Comparison of ENCODE assay signal across 8 cellular contexts in genomic region chr20:32108814-32109391, GRCh38. TPM values are rescaled to one million over a fixed set of nuclear protein-coding genes. Genes with fewer than 3 reads are reported as not detected.
A peak's percentile ranks its signal among the peaks of the same experiment; 100 is the strongest.
DNase-seq lines count a peak whose midpoint lies in the region; ATAC-seq and TF ChIP-seq lines count a peak whose summit lies in the region.

No MANE protein-coding gene starts in this region.

- peak overlapping the region; percentile 99 for H3K4me2 ChIP-seq in smooth muscle cell

- no peak overlapping the region for H3K9ac ChIP-seq in smooth muscle cell (ENCODE audit: low read depth)

- peak overlapping the region; percentile 99 for H3K4me3 ChIP-seq in HFF-Myc (replicated peaks; ENCODE audit: low read depth, low read length)
- peak overlapping the region; percentile 78 for H3K4me3 ChIP-seq in smooth muscle cell

- H3K27ac Mint-ChIP-seq in T-helper 17 cell (peak overlapping the region; percentile 100), glutamatergic neuron (ENCODE audit: unreplicated experiment) (peak overlapping the region; percentile 100)

- no peaks in the 10 kb centered on the region for H3K36me3 ChIP-seq in smooth muscle cell (ENCODE audit: low read depth)

- peaks cover 13% of the 10 kb centered on the region for H3K9me3 Mint-ChIP-seq in glutamatergic neuron (ENCODE audit: unreplicated experiment)

- H3K9me3 ChIP-seq in T-helper 17 cell (ENCODE audit: control insufficient read depth, low read length, poor library complexity, severe bottlenecking) (no peaks in the 10 kb centered on the region), smooth muscle cell (replicated peaks; ENCODE audit: low read depth) (no peaks in the 10 kb centered on the region)

- intact Hi-C loops in posterior cingulate gyrus (cut with DNase I), result loop anchor here (1.0 to 10.0 kb wide), 2 partner anchors 98 to 154 kb away; partner anchors contain the start of genes PDRG1, PLAGL2 and POFUT1

- ATAC-seq in T-helper 17 cell (no peak), GM18502 (IDR thresholded peaks at IDR 0.05; ENCODE audit: poor library complexity, unreplicated experiment) (no peak), HG03139 (IDR thresholded peaks at IDR 0.05; ENCODE audit: unreplicated experiment) (no peak)

- peak overlapping the region; percentile 98 for H3K27ac ChIP-seq in smooth muscle cell (ENCODE audit: low read depth)

- H3K27me3 Mint-ChIP-seq in T-helper 17 cell (peaks cover 3% of the 10 kb centered on the region), glutamatergic neuron (ENCODE audit: unreplicated experiment) (no peaks in the 10 kb centered on the region)

- 71% methylated on average over 5 of the region's 5 CpGs for WGBS in smooth muscle cell (ENCODE audit: low lambda C conversion rate)

- H4K20me1 ChIP-seq in smooth muscle cell (ENCODE audit: low read depth), result peaks cover 28% of the 10 kb centered on the region

- H3K4me1 ChIP-seq in smooth muscle cell (ENCODE audit: low read depth), result peaks cover 7% of the 10 kb centered on the region

- H3K79me2 ChIP-seq in smooth muscle cell (ENCODE audit: low read depth), result peaks cover 43% of the 10 kb centered on the region

- no peak overlapping the region for H2AFZ ChIP-seq in smooth muscle cell (ENCODE audit: low read depth)

- H3K4me3 Mint-ChIP-seq in T-helper 17 cell (peak overlapping the region; percentile 97), glutamatergic neuron (ENCODE audit: unreplicated experiment) (peak overlapping the region; percentile 98)

- peaks cover 25% of the 10 kb centered on the region for H3K4me1 Mint-ChIP-seq in T-helper 17 cell
- peaks cover 6% of the 10 kb centered on the region for H3K4me1 Mint-ChIP-seq in glutamatergic neuron (ENCODE audit: low read depth, unreplicated experiment)

- peaks cover 6% of the 10 kb centered on the region for H3K36me3 Mint-ChIP-seq in T-helper 17 cell (ENCODE audit: low read depth)
- no peaks in the 10 kb centered on the region for H3K36me3 Mint-ChIP-seq in glutamatergic neuron (ENCODE audit: unreplicated experiment)

- H3K27me3 ChIP-seq in smooth muscle cell (ENCODE audit: low read depth), result peaks cover 21% of the 10 kb centered on the region

- DNase-seq in HFF-Myc (ENCODE audit: extremely low read depth, low read depth) (no peak), T-helper 17 cell (no peak), glutamatergic neuron (no peak), smooth muscle cell (lab: John Stamatoyannopoulos, UW; ENCODE audit: unreplicated experiment) (no peak), GDM1 (lab: John Stamatoyannopoulos, UW) (no peak), posterior cingulate gyrus (no peak)

- TF ChIP-seq CTCF in HFF-Myc (IDR thresholded peaks at IDR 0.05; ENCODE audit: low read depth, low read length, missing control alignments) (no peak), glutamatergic neuron (IDR thresholded peaks at IDR 0.05; ENCODE audit: partially characterized antibody, unreplicated experiment) (no peak), smooth muscle cell (IDR thresholded peaks at IDR 0.05; ENCODE audit: borderline replicate concordance, insufficient read depth, poor library complexity, severe bottlenecking) (no peak)

- no peaks in the 10 kb centered on the region for H3F3A ChIP-seq in smooth muscle cell (ENCODE audit: low read depth)

RNA-seq across cellular contexts. Expression of gene TM9SF4, which starts 0.6 kb away (rescaled TPM):
- total RNA-seq in T-helper 17 cell (10 to 100 TPM; 41.2 to 42.4 TPM), glutamatergic neuron (ENCODE audit: unreplicated experiment) (106 TPM), smooth muscle cell (59.2 and 75.8 TPM in 2 replicates)
- polyA plus RNA-seq in smooth muscle cell, result 73.9 and 90.2 TPM in 2 replicates

RNA-seq across cellular contexts. Expression of gene HCK, which starts 56.9 kb away (rescaled TPM):
- total RNA-seq in T-helper 17 cell, result 1 to 10 TPM; 1.3 to 7.5 TPM
- 0.78 TPM for total RNA-seq in glutamatergic neuron (ENCODE audit: unreplicated experiment)
- total RNA-seq in smooth muscle cell, result 2.0 and 2.5 TPM in 2 replicates
- 2.1 and 2.4 TPM in 2 replicates for polyA plus RNA-seq in smooth muscle cell
